15 cellular contexts compared by ENCODE assay signal in genomic region chr16:81511371-81511770, GRCh38.
DNase-seq lines count a peak whose midpoint lies in the region; ATAC-seq, FAIRE-seq and TF ChIP-seq lines count a peak whose summit lies in the region.
"Had no signal": no experiment of that assay in that cellular context is flagged by ENCODE, and none has a peak within 500 bp of the region (broad histone marks: within the 10 kb centered on the region; RNA-seq: fewer than 3 reads in every experiment).

No MANE protein-coding gene starts in this region.

- TF ChIP-seq CTCF in endothelial cell of umbilical vein (IDR thresholded peaks at IDR 0.05; ENCODE audit: extremely low read depth in 1 of 2, insufficient read depth in 1 of 2, low read depth in 1 of 2, low read length in 2 of 2) (no peak), mucosa of descending colon (IDR thresholded peaks at IDR 0.05) (no peak), thyroid gland (IDR thresholded peaks at IDR 0.05) (no peak)

- DNase-seq in EH (ENCODE audit: low read depth) = peak; percentile 93
- DNase-seq in RPMI7951 (ENCODE audit: low read depth) = peak; percentile 41
- peak; percentile 89 for DNase-seq in endothelial cell of umbilical vein (ENCODE audit: low read depth, low spot score)
- no peak for DNase-seq in mucosa of descending colon
- no peak for DNase-seq in thyroid gland
- no peak for DNase-seq in stimulated activated naive B cell treated with anti-CD40 and anti-IgM and Interleukin-4, amounts not matched to agents 10 μg/mL and 1 μg/mL and 100 μg/mL, for 72 hours
- no peak for DNase-seq in activated CD8-positive, alpha-beta memory T cell treated with anti-CD3 and anti-CD28 coated beads, Interleukin-2, amount 50 U/mL, for 48 hours
- DNase-seq in NCI-H2107 (lab: John Stamatoyannopoulos, UW) = no peak
- DNase-seq: activated effector memory CD4-positive, alpha-beta T cell treated with Interleukin-2 at 50 U/mL for 16 hours; CD4-positive, CD25-positive, alpha-beta regulatory T cell; stomach; T-helper 17 cell had no signal

- H3K4me1 Mint-ChIP-seq in stimulated activated naive B cell treated with anti-CD40 and anti-IgM and Interleukin-4, amounts not matched to agents 10 μg/mL and 1 μg/mL and 100 μg/mL, for 72 hours = peaks cover 38 to 66% of the 10 kb centered on the region in 2 donors

- no peaks in the 10 kb centered on the region for H4K20me1 ChIP-seq in endothelial cell of umbilical vein (replicated peaks; ENCODE audit: control insufficient read depth, extremely low read depth, insufficient read depth, low read length)

- no peaks in the 10 kb centered on the region for H3K36me3 ChIP-seq in endothelial cell of umbilical vein (ENCODE audit: control insufficient read depth in 2 of 2, extremely low read depth in 1 of 2, insufficient read depth in 2 of 2, low read length in 2 of 2)
- H3K36me3 ChIP-seq in mucosa of descending colon (ENCODE audit: low read depth) = no peaks in the 10 kb centered on the region
- no peaks in the 10 kb centered on the region for H3K36me3 ChIP-seq in thyroid gland
- H3K36me3 ChIP-seq: prostate gland had no signal

- H3K4me1 ChIP-seq in endothelial cell of umbilical vein (ENCODE audit: control insufficient read depth, extremely low read depth, insufficient read depth, low read length) = peaks cover 50% of the 10 kb centered on the region
- peaks cover 17% of the 10 kb centered on the region for H3K4me1 ChIP-seq in mucosa of descending colon (ENCODE audit: low read depth)
- H3K4me1 ChIP-seq in thyroid gland = peaks cover 0 to 11% of the 10 kb centered on the region in 2 donors
- H3K4me1 ChIP-seq: prostate gland had no signal

- H3K27me3 Mint-ChIP-seq in stimulated activated naive B cell treated with anti-CD40 and anti-IgM and Interleukin-4, amounts not matched to agents 10 μg/mL and 1 μg/mL and 100 μg/mL, for 72 hours = no peaks in the 10 kb centered on the region
- H3K27me3 Mint-ChIP-seq: CD4-positive, CD25-positive, alpha-beta regulatory T cell; T-helper 17 cell had no signal

- H3K9me3 Mint-ChIP-seq in stimulated activated naive B cell treated with anti-CD40 and anti-IgM and Interleukin-4, amounts not matched to agents 10 μg/mL and 1 μg/mL and 100 μg/mL, for 72 hours = no peaks in the 10 kb centered on the region

- no TSS peak for BruUV-seq in endothelial cell of umbilical vein (replicated peaks; lab: Mats Ljungman, UMichigan)

- no peak overlapping the region for H2AFZ ChIP-seq in endothelial cell of umbilical vein (ENCODE audit: low read depth, low read length)

- peak overlapping the region; percentile 83 for H3K27ac ChIP-seq in endothelial cell of umbilical vein (ENCODE audit: insufficient read depth, low read depth, low read length)
- no peak overlapping the region for H3K27ac ChIP-seq in thyroid gland
- H3K27ac ChIP-seq: prostate gland, stomach had no signal

- CTCF ChIA-PET in endothelial cell of umbilical vein (lab: Charles Lee) = no interaction called here

- H3K79me2 ChIP-seq in endothelial cell of umbilical vein (ENCODE audit: control insufficient read depth, insufficient read depth, low read length) = peaks cover 42% of the 10 kb centered on the region

- no peak overlapping the region for H3K4me3 ChIP-seq in endothelial cell of umbilical vein (replicated peaks in 1 of 3; ENCODE audit: insufficient read depth in 1 of 3, low read depth in 1 of 3, low read length in 3 of 3)
- no peak overlapping the region for H3K4me3 ChIP-seq in mucosa of descending colon
- no peak overlapping the region for H3K4me3 ChIP-seq in thyroid gland (replicated peaks in 1 of 3)
- H3K4me3 ChIP-seq: prostate gland, stomach had no signal

- H3K36me3 Mint-ChIP-seq in stimulated activated naive B cell treated with anti-CD40 and anti-IgM and Interleukin-4, amounts not matched to agents 10 μg/mL and 1 μg/mL and 100 μg/mL, for 72 hours = peaks cover 8 to 26% of the 10 kb centered on the region in 2 donors

- no peak overlapping the region for H3K9ac ChIP-seq in endothelial cell of umbilical vein (replicated peaks; ENCODE audit: extremely low read depth, insufficient read depth, low read length)

- H3K4me2 ChIP-seq in endothelial cell of umbilical vein (ENCODE audit: insufficient read depth, low read length) = peak overlapping the region; percentile 49

- POLR2A ChIA-PET in endothelial cell of umbilical vein (lab: Charles Lee) = no interaction called here

- 94 to 97% methylated on average over 5 of the region's 5 CpGs for WGBS in thyroid gland, 2 donors

- H3K9me1 ChIP-seq in endothelial cell of umbilical vein (replicated peaks; ENCODE audit: control insufficient read depth, extremely low read depth, insufficient read depth, low read length) = no peaks in the 10 kb centered on the region

- TF ChIP-seq POLR2A in endothelial cell of umbilical vein (IDR thresholded peaks at IDR 0.05; ENCODE audit: low read depth, low read length) = peak; percentile 34
- TF ChIP-seq POLR2A in thyroid gland (IDR thresholded peaks at IDR 0.05) = no peak

- intact Hi-C loops in endothelial cell of umbilical vein (cut with micrococcal nuclease) (loop anchor here (1.0 to 10.0 kb wide), 5 partner anchors 10 to 577 kb away; no protein-coding TSS in a partner anchor), mucosa of descending colon (cut with DNase I, micrococcal nuclease) (no loop called here), thyroid gland (cut with DNase I) (no loop called here)

- ATAC-seq in mucosa of descending colon = peak; percentile 73
- no peak for ATAC-seq in stimulated activated naive B cell treated with anti-CD40 and anti-IgM and Interleukin-4, amounts not matched to agents 10 μg/mL and 1 μg/mL and 100 μg/mL, for 72 hours (replicated peaks)
- ATAC-seq: T-helper 17 cell had no signal

- peak; percentile 98 for FAIRE-seq in endothelial cell of umbilical vein (lab: Jason Lieb, UNC)
- FAIRE-seq: colon had no signal

- H3K9me3 ChIP-seq in endothelial cell of umbilical vein (replicated peaks; ENCODE audit: control insufficient read depth, insufficient read depth, low read length) (no peaks in the 10 kb centered on the region), mucosa of descending colon (no peaks in the 10 kb centered on the region), thyroid gland (no peaks in the 10 kb centered on the region)
- H3K9me3 ChIP-seq: prostate gland, stomach had no signal

- no peak overlapping the region for H3K27ac Mint-ChIP-seq in stimulated activated naive B cell treated with anti-CD40 and anti-IgM and Interleukin-4, amounts not matched to agents 10 μg/mL and 1 μg/mL and 100 μg/mL, for 72 hours
- H3K27ac Mint-ChIP-seq: mesothelial cell of epicardium, T-helper 17 cell had no signal

- H3K27me3 ChIP-seq in endothelial cell of umbilical vein (ENCODE audit: control insufficient read depth in 2 of 2, insufficient read depth in 2 of 2, low read length in 2 of 2) = no peaks in the 10 kb centered on the region
- no peaks in the 10 kb centered on the region for H3K27me3 ChIP-seq in thyroid gland
- H3K27me3 ChIP-seq: stomach had no signal

- dilution Hi-C loops in endothelial cell of umbilical vein (cut with MboI; ENCODE audit: extremely low pct_ligation_motif_present, low sequenced_read_pairs) = no loop called here

- H3K4me3 Mint-ChIP-seq in stimulated activated naive B cell treated with anti-CD40 and anti-IgM and Interleukin-4, amounts not matched to agents 10 μg/mL and 1 μg/mL and 100 μg/mL, for 72 hours = no peak overlapping the region
- H3K4me3 Mint-ChIP-seq: CD4-positive, CD25-positive, alpha-beta regulatory T cell; mesothelial cell of epicardium; T-helper 17 cell had no signal

TF ChIP-seq in endothelial cell of umbilical vein, 7 proteins besides CTCF, POLR2A, EP300 and RAD21:
- TF ChIP-seq FOS (IDR thresholded peaks at IDR 0.05; ENCODE audit: borderline replicate concordance, insufficient read depth, low read length) (no peak), GATA2 (IDR thresholded peaks at IDR 0.05; ENCODE audit: insufficient read depth, insufficient read length, low read depth, low read length) (peak; percentile 31), EZH2 (IDR thresholded peaks at IDR 0.05; ENCODE audit: borderline replicate concordance, low read depth, low read length, severe bottlenecking) (no peak), MYC (IDR thresholded peaks at IDR 0.05; ENCODE audit: low read depth, low read length) (no peak), POLR2AphosphoS5 (IDR thresholded peaks at IDR 0.05; ENCODE audit: insufficient read depth, low read depth, low read length) (peak; percentile 79), JUN (IDR thresholded peaks at IDR 0.05; ENCODE audit: borderline replicate concordance, insufficient read depth, insufficient read length, low read depth) (peak; percentile 93), MAX (IDR thresholded peaks at IDR 0.05; ENCODE audit: insufficient read depth, insufficient read length) (no peak)

Comparison
In these comparisons a context has a peak if more than half of its experiments do, and no peak if none do; other contexts are left out.
1. DNase-seq: peak in EH (single experiment), RPMI7951 (single experiment) and endothelial cell of umbilical vein (single experiment); none in mucosa of descending colon (0 of 3), thyroid gland (0 of 2), stimulated activated naive B cell treated with anti-CD40 and anti-IgM and Interleukin-4, amounts not matched to agents 10 μg/mL and 1 μg/mL and 100 μg/mL, for 72 hours (single experiment), activated CD8-positive, alpha-beta memory T cell treated with anti-CD3 and anti-CD28 coated beads, Interleukin-2, amount 50 U/mL, for 48 hours (single experiment) and NCI-H2107 (single experiment).